11 cellular contexts compared by ENCODE assay signal in genomic region chr12:21775130-21775920, GRCh38. TPM values are rescaled to one million over a fixed set of nuclear protein-coding genes. Genes with fewer than 3 reads are reported as not detected.
A peak's percentile ranks its signal among the peaks of the same experiment; 100 is the strongest.
DNase-seq lines count a peak whose midpoint lies in the region; ATAC-seq and TF ChIP-seq lines count a peak whose summit lies in the region.
"Had no signal": no experiment of that assay in that cellular context is flagged by ENCODE, and none has a peak within 500 bp of the region (broad histone marks: within the 10 kb centered on the region; RNA-seq: fewer than 3 reads in every experiment).

No MANE protein-coding gene starts in this region.

- peaks cover 0 to 2% of the 10 kb centered on the region in 2 donors for H3K4me1 Mint-ChIP-seq in effector memory CD8-positive, alpha-beta T cell (ENCODE audit: low read depth in 2 of 2)

- CTCF ChIA-PET in SK-N-SH (lab: Yijun Ruan, JAX), result interaction anchor here (1.0 to 3.2 kb wide), 3 partner anchors 76 to 214 kb away, joined by 3 to 18 read pairs (median 13); no protein-coding TSS in a partner anchor

- H3K36me3 ChIP-seq in SK-N-SH (replicated peaks in 1 of 2; ENCODE audit: control insufficient read depth in 1 of 2, insufficient read depth in 2 of 2, low read length in 1 of 2) (peaks cover 0 to 4% of the 10 kb centered on the region in 2 experiments), mesodermal cell (ENCODE audit: control insufficient read depth, insufficient read depth, low read length) (no peaks in the 10 kb centered on the region), tibial artery (no peaks in the 10 kb centered on the region)

- H3K36me3 Mint-ChIP-seq in effector memory CD8-positive, alpha-beta T cell (ENCODE audit: insufficient read depth), result no peaks in the 10 kb centered on the region

- no peaks in the 10 kb centered on the region for H3F3A ChIP-seq in SK-N-SH (replicated peaks; ENCODE audit: insufficient read depth)

- no peak overlapping the region for H3K9ac ChIP-seq in SK-N-SH

- POLR2A ChIA-PET in SK-N-SH (lab: Yijun Ruan, JAX), result interaction anchor here (0.7 to 1.0 kb wide), 3 partner anchors 9 to 1271 kb away, joined by 3 to 6 read pairs (median 3); no protein-coding TSS in a partner anchor

- H3K9me3 ChIP-seq in SK-N-SH, result no peaks in the 10 kb centered on the region
- no peaks in the 10 kb centered on the region for H3K9me3 ChIP-seq in mesodermal cell (ENCODE audit: control insufficient read depth, low read length)
- H3K9me3 ChIP-seq in tibial artery, result no peaks in the 10 kb centered on the region

- no peak overlapping the region for H3K27ac Mint-ChIP-seq in effector memory CD8-positive, alpha-beta T cell

- no peak overlapping the region for H2AFZ ChIP-seq in SK-N-SH (ENCODE audit: low read depth)

- intact Hi-C loops in tibial artery (cut with DNase I; ENCODE audit: low total_unique reads), result loop anchor here (5.0 kb wide), 1 partner anchor 47 kb away; no protein-coding TSS in a partner anchor

- no peaks in the 10 kb centered on the region for H3K9me3 Mint-ChIP-seq in effector memory CD8-positive, alpha-beta T cell

- DNase-seq in SK-N-SH, result peak; percentile 10
- DNase-seq in effector memory CD8-positive, alpha-beta T cell, result no peak
- DNase-seq in tibial artery, result no peak
- DNase-seq in DMS153 (lab: John Stamatoyannopoulos, UW), result no peak
- DNase-seq in NCI-H1092 treated with DMSO at 0.1 percent for 48 hours (lab: John Stamatoyannopoulos, UW), result no peak
- DNase-seq in ureter (ENCODE audit: low spot score), result no peak
- DNase-seq: NCI-H1417 treated with DMSO at 0.1 percent for 48 hours had no signal

- H3K27ac ChIP-seq in SK-N-SH (ENCODE audit: low read depth in 2 of 2, low read length in 1 of 2) (peak overlapping the region in 1 of 2 experiments; percentile 86; a peak in 2 of 4 replicates), mesodermal cell (ENCODE audit: low read depth, low read length, severe bottlenecking) (no peak overlapping the region), tibial artery (peak overlapping the region; percentile 86 to 89)

- ATAC-seq in SK-N-SH treated with all-trans-retinoic acid at 6 μM for 48 hours, result no peak
- no peak for ATAC-seq in effector memory CD8-positive, alpha-beta T cell (replicated peaks)

- peaks cover 37 to 57% of the 10 kb centered on the region in 2 donors for H3K27me3 Mint-ChIP-seq in effector memory CD8-positive, alpha-beta T cell

- no peak for TF ChIP-seq EP300 in SK-N-SH (IDR thresholded peaks at IDR 0.05; ENCODE audit: borderline replicate concordance in 1 of 2, low read depth in 1 of 2, low read length in 1 of 2)

- no peaks in the 10 kb centered on the region for H3K9me2 ChIP-seq in SK-N-SH

- H3K4me3 ChIP-seq in SK-N-SH (ENCODE audit: low read depth in 2 of 2, low read length in 1 of 2), result peak overlapping the region in 1 of 2 experiments; percentile 38; a peak in 1 of 4 replicates
- peak overlapping the region; percentile 43 for H3K4me3 ChIP-seq in mesodermal cell (ENCODE audit: extremely low read depth, insufficient read depth, low read length, poor library complexity, severe bottlenecking)
- H3K4me3 ChIP-seq in tibial artery, result peak overlapping the region; percentile 68 to 84

- H3K4me1 ChIP-seq in SK-N-SH (ENCODE audit: control insufficient read depth in 1 of 2, insufficient read depth in 2 of 2, low read depth in 1 of 2, low read length in 1 of 2) (peaks cover 0 to 9% of the 10 kb centered on the region in 2 experiments; a peak in 3 of 4 replicates), mesodermal cell (ENCODE audit: control insufficient read depth, insufficient read depth, low read length, poor library complexity, severe bottlenecking) (no peaks in the 10 kb centered on the region), tibial artery (peaks cover 0 to 21% (median 2%) of the 10 kb centered on the region in 4 donors)

- peak overlapping the region; percentile 38 to 40 for H3K4me3 Mint-ChIP-seq in effector memory CD8-positive, alpha-beta T cell

- H4K20me1 ChIP-seq in SK-N-SH (ENCODE audit: insufficient read depth), result no peaks in the 10 kb centered on the region

- H3K27me3 ChIP-seq in SK-N-SH (ENCODE audit: insufficient read depth) (peaks cover 10% of the 10 kb centered on the region), tibial artery (no peaks in the 10 kb centered on the region)

- peak overlapping the region; percentile 74; the same call in 1 of the 2 replicates for H3K4me2 ChIP-seq in SK-N-SH

- TF ChIP-seq RAD21 in SK-N-SH (IDR thresholded peaks at IDR 0.05; ENCODE audit: low read length), result no peak

- TF ChIP-seq CTCF in SK-N-SH (IDR thresholded peaks at IDR 0.05) (no peak), tibial artery (IDR thresholded peaks at IDR 0.05) (no peak)

- H3K79me2 ChIP-seq in SK-N-SH (ENCODE audit: insufficient read depth), result no peaks in the 10 kb centered on the region

- WGBS in SK-N-SH (ENCODE audit: low lambda C conversion rate), result 43% methylated on average over 14 of the region's 14 CpGs
- WGBS in mesodermal cell (ENCODE audit: insufficient coverage in 2 of 2), 2 experiments, result 41 to 42% methylated on average over 6 to 12 of the region's 14 CpGs

TF ChIP-seq in SK-N-SH, 30 proteins besides CTCF, POLR2A, EP300 and RAD21:
- TF ChIP-seq GATA2 (CRISPR knock-in tag; IDR thresholded peaks at IDR 0.05), result peak; percentile 47; the same call in 1 of the 2 replicates
- no peak for TF ChIP-seq USF2 (IDR thresholded peaks at IDR 0.05; ENCODE audit: borderline replicate concordance, low read depth, low read length)

TF ChIP-seq in SK-N-SH treated with all-trans-retinoic acid at 6 μM for 48 hours, 23 proteins besides CTCF, POLR2A, EP300 and RAD21 (continues in another document):
- TF ChIP-seq TOX (CRISPR knock-in tag; IDR thresholded peaks at IDR 0.05; ENCODE audit: borderline replicate concordance) (no peak), ZNF8 (CRISPR knock-in tag; IDR thresholded peaks at IDR 0.05) (no peak), POU6F1 (CRISPR knock-in tag; IDR thresholded peaks at IDR 0.05; ENCODE audit: borderline replicate concordance, low read depth) (no peak), SNAI2 (CRISPR knock-in tag; IDR thresholded peaks at IDR 0.05) (no peak), PPARA (CRISPR knock-in tag; IDR thresholded peaks at IDR 0.05; ENCODE audit: borderline replicate concordance) (no peak), ISL1 (CRISPR knock-in tag; IDR thresholded peaks at IDR 0.05) (no peak), CSRNP3 (CRISPR knock-in tag; IDR thresholded peaks at IDR 0.05) (no peak), PATZ1 (CRISPR knock-in tag; IDR thresholded peaks at IDR 0.05; ENCODE audit: borderline replicate concordance) (no peak), BACH2 (CRISPR knock-in tag; IDR thresholded peaks at IDR 0.05; ENCODE audit: borderline replicate concordance) (no peak), ESRRG (CRISPR knock-in tag; IDR thresholded peaks at IDR 0.05) (no peak), TCF4 (CRISPR knock-in tag; IDR thresholded peaks at IDR 0.05; ENCODE audit: borderline replicate concordance) (no peak)

RNA-seq across cellular contexts. Expression of gene KCNJ8, which starts 0.8 kb away (rescaled TPM):
- polyA plus RNA-seq in SK-N-SH (2012; rRNA removed), result 0.15 and 0.37 TPM in 2 replicates
- polyA plus RNA-seq in SK-N-SH (2012; cell fraction: cytosol; rRNA removed), result 0.21 and 0.55 TPM in 2 replicates
- polyA plus RNA-seq in SK-N-SH (2012; cell fraction: nucleus; rRNA removed), result 0.04 and 0.36 TPM in 2 replicates
- 1.4 TPM for polyA plus RNA-seq in mesodermal cell (2013, experiment 1 of 2)
- polyA plus RNA-seq in mesodermal cell (2013, experiment 2 of 2), result 1.9 TPM
- 10.5 TPM for total RNA-seq in ureter
- total RNA-seq: lung microvascular endothelial cell; T-helper 2 cell treated with Interferon-gamma antibody and Interleukin-4, amounts not matched to agents 100 ng/mL and 5 ng/mL, for 36 hours had no signal
